1 cellular context compared by ENCODE assay signal in the genomic region with DNA sequence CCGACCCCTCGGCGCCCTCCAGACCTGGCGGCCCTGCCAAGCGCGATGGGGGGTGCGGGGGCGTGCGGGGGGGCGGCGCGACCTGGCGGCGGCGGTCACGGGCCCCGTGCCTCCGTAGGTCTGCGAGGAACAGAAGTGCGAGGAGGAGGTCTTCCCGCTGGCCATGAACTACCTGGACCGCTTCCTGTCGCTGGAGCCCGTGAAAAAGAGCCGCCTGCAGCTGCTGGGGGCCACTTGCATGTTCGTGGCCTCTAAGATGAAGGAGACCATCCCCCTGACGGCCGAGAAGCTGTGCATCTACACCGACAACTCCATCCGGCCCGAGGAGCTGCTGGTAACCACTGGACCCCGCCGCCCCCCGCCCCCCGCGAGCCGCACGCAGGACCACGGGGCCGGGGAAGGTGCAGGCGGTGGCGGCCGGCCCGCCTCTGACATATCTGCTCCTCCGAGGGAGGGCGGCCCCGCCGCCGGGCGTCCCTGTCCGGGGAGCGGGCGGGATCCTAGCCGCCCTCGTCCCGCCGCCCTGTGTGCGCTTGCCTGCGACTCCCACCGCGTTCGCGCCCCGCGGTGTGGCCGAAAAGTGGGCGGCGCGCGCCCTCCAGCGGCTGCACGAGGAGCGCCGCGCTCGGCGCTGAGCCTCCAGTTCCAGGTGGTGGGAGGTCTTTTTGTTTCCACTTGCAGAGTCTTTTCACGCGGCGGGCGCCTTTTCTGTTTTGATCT.
TF ChIP-seq lines count a peak whose summit lies in the region.

No MANE protein-coding gene starts in this region.

TF ChIP-seq in HEK293, 187 proteins besides CTCF, POLR2A, EP300 and RAD21 (continued from another document):
- TF ChIP-seq, protein P1, sequence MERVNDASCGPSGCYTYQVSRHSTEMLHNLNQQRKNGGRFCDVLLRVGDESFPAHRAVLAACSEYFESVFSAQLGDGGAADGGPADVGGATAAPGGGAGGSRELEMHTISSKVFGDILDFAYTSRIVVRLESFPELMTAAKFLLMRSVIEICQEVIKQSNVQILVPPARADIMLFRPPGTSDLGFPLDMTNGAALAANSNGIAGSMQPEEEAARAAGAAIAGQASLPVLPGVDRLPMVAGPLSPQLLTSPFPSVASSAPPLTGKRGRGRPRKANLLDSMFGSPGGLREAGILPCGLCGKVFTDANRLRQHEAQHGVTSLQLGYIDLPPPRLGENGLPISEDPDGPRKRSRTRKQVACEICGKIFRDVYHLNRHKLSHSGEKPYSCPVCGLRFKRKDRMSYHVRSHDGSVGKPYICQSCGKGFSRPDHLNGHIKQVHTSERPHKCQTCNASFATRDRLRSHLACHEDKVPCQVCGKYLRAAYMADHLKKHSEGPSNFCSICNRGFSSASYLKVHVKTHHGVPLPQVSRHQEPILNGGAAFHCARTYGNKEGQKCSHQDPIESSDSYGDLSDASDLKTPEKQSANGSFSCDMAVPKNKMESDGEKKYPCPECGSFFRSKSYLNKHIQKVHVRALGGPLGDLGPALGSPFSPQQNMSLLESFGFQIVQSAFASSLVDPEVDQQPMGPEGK (tag by site-specific recombination; IDR thresholded peaks at IDR 0.05) = peak; percentile 70
- TF ChIP-seq SP2 (tag by site-specific recombination; IDR thresholded peaks at IDR 0.05) = peak; percentile 31
- peak; percentile 96 for TF ChIP-seq ZBTB8A (tag by site-specific recombination; IDR thresholded peaks at IDR 0.05)
- peak; percentile 60; the same call in 1 of the 2 replicates for TF ChIP-seq KLF8 (tag by site-specific recombination; IDR thresholded peaks at IDR 0.05)
- peak; percentile 40; the same call in 1 of the 2 replicates for TF ChIP-seq ZSCAN30 (tag by site-specific recombination; IDR thresholded peaks at IDR 0.05)
- TF ChIP-seq FEZF1 (tag by site-specific recombination; IDR thresholded peaks at IDR 0.05) = 0 out of 2 replicates have a peak, but pooled peaks have one; percentile 35
- peak; percentile 15; the same call in 1 of the 2 replicates for TF ChIP-seq ZBTB20 (tag by site-specific recombination; IDR thresholded peaks at IDR 0.05)
- peak; percentile 61; the same call in 1 of the 2 replicates for TF ChIP-seq ZNF660 (tag by site-specific recombination; IDR thresholded peaks at IDR 0.05)
- TF ChIP-seq GLIS2 (tag by site-specific recombination; IDR thresholded peaks at IDR 0.05) = peak; percentile 76
- no peak for TF ChIP-seq ZNF548 (tag by site-specific recombination; IDR thresholded peaks at IDR 0.05)
- no peak for TF ChIP-seq ZNF10 (tag by site-specific recombination; IDR thresholded peaks at IDR 0.05)
- no peak for TF ChIP-seq ZNF132 (tag by site-specific recombination; IDR thresholded peaks at IDR 0.05; ENCODE audit: borderline replicate concordance)
- peak; percentile 37; the same call in 1 of the 2 replicates for TF ChIP-seq EGR2 (tag by site-specific recombination; IDR thresholded peaks at IDR 0.05; ENCODE audit: low read depth)
- TF ChIP-seq, protein P2, sequence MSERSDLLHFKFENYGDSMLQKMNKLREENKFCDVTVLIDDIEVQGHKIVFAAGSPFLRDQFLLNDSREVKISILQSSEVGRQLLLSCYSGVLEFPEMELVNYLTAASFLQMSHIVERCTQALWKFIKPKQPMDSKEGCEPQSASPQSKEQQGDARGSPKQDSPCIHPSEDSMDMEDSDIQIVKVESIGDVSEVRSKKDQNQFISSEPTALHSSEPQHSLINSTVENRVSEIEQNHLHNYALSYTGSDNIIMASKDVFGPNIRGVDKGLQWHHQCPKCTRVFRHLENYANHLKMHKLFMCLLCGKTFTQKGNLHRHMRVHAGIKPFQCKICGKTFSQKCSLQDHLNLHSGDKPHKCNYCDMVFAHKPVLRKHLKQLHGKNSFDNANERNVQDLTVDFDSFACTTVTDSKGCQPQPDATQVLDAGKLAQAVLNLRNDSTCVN (tag by site-specific recombination; optimal IDR thresholded peaks at IDR 0.05) = peak; percentile 66
- TF ChIP-seq ZIC2 (tag by site-specific recombination; IDR thresholded peaks at IDR 0.05) = peak; percentile 49; the same call in 1 of the 2 replicates
